1 cellular context compared by ENCODE assay signal in the genomic region with DNA sequence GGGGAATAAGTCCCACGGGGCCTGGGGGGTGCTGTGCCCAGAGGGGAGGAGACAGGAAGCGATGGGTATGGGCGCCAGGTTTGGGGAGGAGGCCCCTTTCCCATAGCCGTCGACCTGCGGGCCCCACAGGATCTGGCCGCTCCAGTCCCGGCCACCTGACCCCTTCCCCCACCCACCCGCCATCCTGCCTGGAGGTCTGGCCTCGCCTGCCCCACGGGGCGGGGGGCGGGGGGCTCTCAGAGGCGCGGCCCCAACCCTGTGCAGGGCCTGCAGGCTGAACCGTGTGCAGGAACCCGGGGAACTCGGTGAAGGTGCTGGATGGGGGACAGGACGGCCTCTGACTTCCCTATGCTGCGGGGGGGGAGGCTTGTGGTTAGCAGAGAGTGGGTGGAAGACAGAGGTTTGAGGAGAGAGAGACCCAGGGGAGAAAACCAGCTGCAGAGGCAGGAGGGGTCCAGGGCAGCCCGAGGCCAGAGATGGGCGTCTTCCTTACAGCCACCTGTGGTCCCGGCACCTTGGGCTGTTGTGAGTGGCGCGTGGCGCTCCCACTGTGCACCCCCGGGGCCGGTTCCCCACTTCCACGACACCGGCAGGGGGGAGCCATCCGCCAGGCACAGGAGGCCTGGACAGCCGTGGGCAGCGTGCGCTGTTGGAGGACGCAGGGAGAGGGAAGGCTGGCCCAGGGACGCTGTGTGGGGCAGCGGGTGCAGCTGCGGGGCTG.
TF ChIP-seq lines count a peak whose summit lies in the region.

No MANE protein-coding gene starts in this region.

TF ChIP-seq in K562, 482 proteins besides CTCF, POLR2A, EP300 and RAD21 (continued from another document):
- TF ChIP-seq, protein P1, sequence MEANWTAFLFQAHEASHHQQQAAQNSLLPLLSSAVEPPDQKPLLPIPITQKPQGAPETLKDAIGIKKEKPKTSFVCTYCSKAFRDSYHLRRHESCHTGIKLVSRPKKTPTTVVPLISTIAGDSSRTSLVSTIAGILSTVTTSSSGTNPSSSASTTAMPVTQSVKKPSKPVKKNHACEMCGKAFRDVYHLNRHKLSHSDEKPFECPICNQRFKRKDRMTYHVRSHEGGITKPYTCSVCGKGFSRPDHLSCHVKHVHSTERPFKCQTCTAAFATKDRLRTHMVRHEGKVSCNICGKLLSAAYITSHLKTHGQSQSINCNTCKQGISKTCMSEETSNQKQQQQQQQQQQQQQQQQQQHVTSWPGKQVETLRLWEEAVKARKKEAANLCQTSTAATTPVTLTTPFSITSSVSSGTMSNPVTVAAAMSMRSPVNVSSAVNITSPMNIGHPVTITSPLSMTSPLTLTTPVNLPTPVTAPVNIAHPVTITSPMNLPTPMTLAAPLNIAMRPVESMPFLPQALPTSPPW (CRISPR knock-in tag; IDR thresholded peaks at IDR 0.05): peak; percentile 86
- no peak for TF ChIP-seq MCM3 (IDR thresholded peaks at IDR 0.05)
- TF ChIP-seq RCOR1 (IDR thresholded peaks at IDR 0.05; ENCODE audit: borderline replicate concordance in 1 of 2, low read depth in 2 of 2, low read length in 2 of 2): peak in 1 of 2 experiments; percentile 83; a peak in 3 of 4 replicates
- no peak for TF ChIP-seq ELF4 (CRISPR knock-in tag; IDR thresholded peaks at IDR 0.05)
- no peak for TF ChIP-seq ESRRB (CRISPR knock-in tag; IDR thresholded peaks at IDR 0.05; ENCODE audit: borderline replicate concordance)
- TF ChIP-seq, protein P2, sequence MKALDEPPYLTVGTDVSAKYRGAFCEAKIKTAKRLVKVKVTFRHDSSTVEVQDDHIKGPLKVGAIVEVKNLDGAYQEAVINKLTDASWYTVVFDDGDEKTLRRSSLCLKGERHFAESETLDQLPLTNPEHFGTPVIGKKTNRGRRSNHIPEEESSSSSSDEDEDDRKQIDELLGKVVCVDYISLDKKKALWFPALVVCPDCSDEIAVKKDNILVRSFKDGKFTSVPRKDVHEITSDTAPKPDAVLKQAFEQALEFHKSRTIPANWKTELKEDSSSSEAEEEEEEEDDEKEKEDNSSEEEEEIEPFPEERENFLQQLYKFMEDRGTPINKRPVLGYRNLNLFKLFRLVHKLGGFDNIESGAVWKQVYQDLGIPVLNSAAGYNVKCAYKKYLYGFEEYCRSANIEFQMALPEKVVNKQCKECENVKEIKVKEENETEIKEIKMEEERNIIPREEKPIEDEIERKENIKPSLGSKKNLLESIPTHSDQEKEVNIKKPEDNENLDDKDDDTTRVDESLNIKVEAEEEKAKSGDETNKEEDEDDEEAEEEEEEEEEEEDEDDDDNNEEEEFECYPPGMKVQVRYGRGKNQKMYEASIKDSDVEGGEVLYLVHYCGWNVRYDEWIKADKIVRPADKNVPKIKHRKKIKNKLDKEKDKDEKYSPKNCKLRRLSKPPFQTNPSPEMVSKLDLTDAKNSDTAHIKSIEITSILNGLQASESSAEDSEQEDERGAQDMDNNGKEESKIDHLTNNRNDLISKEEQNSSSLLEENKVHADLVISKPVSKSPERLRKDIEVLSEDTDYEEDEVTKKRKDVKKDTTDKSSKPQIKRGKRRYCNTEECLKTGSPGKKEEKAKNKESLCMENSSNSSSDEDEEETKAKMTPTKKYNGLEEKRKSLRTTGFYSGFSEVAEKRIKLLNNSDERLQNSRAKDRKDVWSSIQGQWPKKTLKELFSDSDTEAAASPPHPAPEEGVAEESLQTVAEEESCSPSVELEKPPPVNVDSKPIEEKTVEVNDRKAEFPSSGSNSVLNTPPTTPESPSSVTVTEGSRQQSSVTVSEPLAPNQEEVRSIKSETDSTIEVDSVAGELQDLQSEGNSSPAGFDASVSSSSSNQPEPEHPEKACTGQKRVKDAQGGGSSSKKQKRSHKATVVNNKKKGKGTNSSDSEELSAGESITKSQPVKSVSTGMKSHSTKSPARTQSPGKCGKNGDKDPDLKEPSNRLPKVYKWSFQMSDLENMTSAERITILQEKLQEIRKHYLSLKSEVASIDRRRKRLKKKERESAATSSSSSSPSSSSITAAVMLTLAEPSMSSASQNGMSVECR (CRISPR knock-in tag; IDR thresholded peaks at IDR 0.05): no peak
- peak; percentile 96 for TF ChIP-seq EGR1 (conservative IDR thresholded peaks at IDR 0.05)
- 0 out of 4 replicates have a peak, but pooled peaks of 1 of the 2 experiments have one; percentile 6 for TF ChIP-seq TRIM24 (IDR thresholded peaks at IDR 0.05)
- TF ChIP-seq NFIX (CRISPR knock-in tag; IDR thresholded peaks at IDR 0.05; ENCODE audit: low read depth): no peak
- no peak for TF ChIP-seq TGIF2 (CRISPR knock-in tag; IDR thresholded peaks at IDR 0.05)
- no peak for TF ChIP-seq KLF10 (CRISPR knock-in tag; IDR thresholded peaks at IDR 0.05)
- TF ChIP-seq CHCHD3 (CRISPR knock-in tag; IDR thresholded peaks at IDR 0.05): no peak
- TF ChIP-seq CBFA2T3 (IDR thresholded peaks at IDR 0.05): peak; percentile 51; the same call in 1 of the 2 replicates
- TF ChIP-seq POLR3G (IDR thresholded peaks at IDR 0.05; ENCODE audit: extremely low read depth, insufficient read length, insufficient replicate concordance): no peak
- TF ChIP-seq, protein P3, sequence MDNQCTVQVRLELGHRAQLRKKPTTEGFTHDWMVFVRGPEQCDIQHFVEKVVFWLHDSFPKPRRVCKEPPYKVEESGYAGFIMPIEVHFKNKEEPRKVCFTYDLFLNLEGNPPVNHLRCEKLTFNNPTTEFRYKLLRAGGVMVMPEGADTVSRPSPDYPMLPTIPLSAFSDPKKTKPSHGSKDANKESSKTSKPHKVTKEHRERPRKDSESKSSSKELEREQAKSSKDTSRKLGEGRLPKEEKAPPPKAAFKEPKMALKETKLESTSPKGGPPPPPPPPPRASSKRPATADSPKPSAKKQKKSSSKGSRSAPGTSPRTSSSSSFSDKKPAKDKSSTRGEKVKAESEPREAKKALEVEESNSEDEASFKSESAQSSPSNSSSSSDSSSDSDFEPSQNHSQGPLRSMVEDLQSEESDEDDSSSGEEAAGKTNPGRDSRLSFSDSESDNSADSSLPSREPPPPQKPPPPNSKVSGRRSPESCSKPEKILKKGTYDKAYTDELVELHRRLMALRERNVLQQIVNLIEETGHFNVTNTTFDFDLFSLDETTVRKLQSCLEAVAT (IDR thresholded peaks at IDR 0.05): peak in 1 of 2 experiments; percentile 65; a peak in 2 of 4 replicates
- TF ChIP-seq, protein P4, sequence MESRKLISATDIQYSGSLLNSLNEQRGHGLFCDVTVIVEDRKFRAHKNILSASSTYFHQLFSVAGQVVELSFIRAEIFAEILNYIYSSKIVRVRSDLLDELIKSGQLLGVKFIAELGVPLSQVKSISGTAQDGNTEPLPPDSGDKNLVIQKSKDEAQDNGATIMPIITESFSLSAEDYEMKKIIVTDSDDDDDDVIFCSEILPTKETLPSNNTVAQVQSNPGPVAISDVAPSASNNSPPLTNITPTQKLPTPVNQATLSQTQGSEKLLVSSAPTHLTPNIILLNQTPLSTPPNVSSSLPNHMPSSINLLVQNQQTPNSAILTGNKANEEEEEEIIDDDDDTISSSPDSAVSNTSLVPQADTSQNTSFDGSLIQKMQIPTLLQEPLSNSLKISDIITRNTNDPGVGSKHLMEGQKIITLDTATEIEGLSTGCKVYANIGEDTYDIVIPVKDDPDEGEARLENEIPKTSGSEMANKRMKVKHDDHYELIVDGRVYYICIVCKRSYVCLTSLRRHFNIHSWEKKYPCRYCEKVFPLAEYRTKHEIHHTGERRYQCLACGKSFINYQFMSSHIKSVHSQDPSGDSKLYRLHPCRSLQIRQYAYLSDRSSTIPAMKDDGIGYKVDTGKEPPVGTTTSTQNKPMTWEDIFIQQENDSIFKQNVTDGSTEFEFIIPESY (CRISPR knock-in tag; IDR thresholded peaks at IDR 0.05): peak; percentile 76
- no peak for TF ChIP-seq ZBED1 (IDR thresholded peaks at IDR 0.05)
- TF ChIP-seq HDAC1 (IDR thresholded peaks at IDR 0.05): peak in 1 of 2 experiments; percentile 51; a peak in 1 of 4 replicates
- TF ChIP-seq KAT2B (IDR thresholded peaks at IDR 0.05; ENCODE audit: low read depth, low read length): no peak
- no peak for TF ChIP-seq TBP (optimal IDR thresholded peaks at IDR 0.05; ENCODE audit: low read depth, low read length)
- TF ChIP-seq KLF16 (IDR thresholded peaks at IDR 0.05): 0 out of 2 replicates have a peak, but pooled peaks have one; percentile 20
- TF ChIP-seq, protein P5, sequence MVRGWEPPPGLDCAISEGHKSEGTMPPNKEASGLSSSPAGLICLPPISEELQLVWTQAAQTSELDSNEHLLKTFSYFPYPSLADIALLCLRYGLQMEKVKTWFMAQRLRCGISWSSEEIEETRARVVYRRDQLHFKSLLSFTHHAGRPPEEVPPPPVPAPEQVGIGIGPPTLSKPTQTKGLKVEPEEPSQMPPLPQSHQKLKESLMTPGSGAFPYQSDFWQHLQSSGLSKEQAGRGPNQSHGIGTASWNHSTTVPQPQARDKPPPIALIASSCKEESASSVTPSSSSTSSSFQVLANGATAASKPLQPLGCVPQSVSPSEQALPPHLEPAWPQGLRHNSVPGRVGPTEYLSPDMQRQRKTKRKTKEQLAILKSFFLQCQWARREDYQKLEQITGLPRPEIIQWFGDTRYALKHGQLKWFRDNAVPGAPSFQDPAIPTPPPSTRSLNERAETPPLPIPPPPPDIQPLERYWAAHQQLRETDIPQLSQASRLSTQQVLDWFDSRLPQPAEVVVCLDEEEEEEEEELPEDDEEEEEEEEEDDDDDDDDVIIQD (CRISPR knock-in tag; IDR thresholded peaks at IDR 0.05): no peak
- TF ChIP-seq MCM7 (IDR thresholded peaks at IDR 0.05): no peak
- no peak for TF ChIP-seq TBL1XR1 (IDR thresholded peaks at IDR 0.05; ENCODE audit: low read length in 2 of 2)
- TF ChIP-seq PHF21A (IDR thresholded peaks at IDR 0.05; ENCODE audit: borderline replicate concordance, low read depth): 0 out of 2 replicates have a peak, but pooled peaks have one; percentile 22
- TF ChIP-seq, protein P6, sequence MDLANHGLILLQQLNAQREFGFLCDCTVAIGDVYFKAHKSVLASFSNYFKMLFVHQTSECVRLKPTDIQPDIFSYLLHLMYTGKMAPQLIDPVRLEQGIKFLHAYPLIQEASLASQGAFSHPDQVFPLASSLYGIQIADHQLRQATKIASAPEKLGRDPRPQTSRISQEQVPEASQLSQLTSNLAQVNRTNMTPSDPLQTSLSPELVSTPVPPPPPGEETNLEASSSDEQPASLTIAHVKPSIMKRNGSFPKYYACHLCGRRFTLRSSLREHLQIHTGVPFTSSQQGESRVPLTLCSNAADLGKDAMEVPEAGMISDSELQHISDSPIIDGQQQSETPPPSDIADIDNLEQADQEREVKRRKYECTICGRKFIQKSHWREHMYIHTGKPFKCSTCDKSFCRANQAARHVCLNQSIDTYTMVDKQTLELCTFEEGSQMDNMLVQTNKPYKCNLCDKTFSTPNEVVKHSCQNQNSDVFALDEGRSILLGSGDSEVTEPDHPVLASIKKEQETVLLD (IDR thresholded peaks at IDR 0.05): peak; percentile 35; the same call in 1 of the 2 replicates
- TF ChIP-seq NUFIP1 (IDR thresholded peaks at IDR 0.05; ENCODE audit: partially characterized antibody): no peak
- TF ChIP-seq TCFL5 (CRISPR knock-in tag; conservative IDR thresholded peaks at IDR 0.05): no peak
- TF ChIP-seq ZFP1 (CRISPR knock-in tag; IDR thresholded peaks at IDR 0.05): no peak
- 0 out of 2 replicates have a peak, but pooled peaks have one; percentile 56 for TF ChIP-seq SAFB (IDR thresholded peaks at IDR 0.05; ENCODE audit: borderline replicate concordance, low read depth, low read length)
- TF ChIP-seq CREB1 (IDR thresholded peaks at IDR 0.05): no peak
- TF ChIP-seq CREB1 (CRISPR knock-in tag; IDR thresholded peaks at IDR 0.05): no peak
- TF ChIP-seq, protein P7, sequence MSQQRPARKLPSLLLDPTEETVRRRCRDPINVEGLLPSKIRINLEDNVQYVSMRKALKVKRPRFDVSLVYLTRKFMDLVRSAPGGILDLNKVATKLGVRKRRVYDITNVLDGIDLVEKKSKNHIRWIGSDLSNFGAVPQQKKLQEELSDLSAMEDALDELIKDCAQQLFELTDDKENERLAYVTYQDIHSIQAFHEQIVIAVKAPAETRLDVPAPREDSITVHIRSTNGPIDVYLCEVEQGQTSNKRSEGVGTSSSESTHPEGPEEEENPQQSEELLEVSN (IDR thresholded peaks at IDR 0.05; ENCODE audit: borderline replicate concordance in 1 of 2, extremely low read depth in 1 of 2, insufficient read depth in 1 of 2, insufficient read length in 1 of 2, low read depth in 1 of 2, low read length in 1 of 2, poor library complexity in 1 of 2, severe bottlenecking in 1 of 2): peak in 1 of 2 experiments; percentile 21
- no peak for TF ChIP-seq ZNF778 (CRISPR knock-in tag; IDR thresholded peaks at IDR 0.05)
- TF ChIP-seq, protein P8, sequence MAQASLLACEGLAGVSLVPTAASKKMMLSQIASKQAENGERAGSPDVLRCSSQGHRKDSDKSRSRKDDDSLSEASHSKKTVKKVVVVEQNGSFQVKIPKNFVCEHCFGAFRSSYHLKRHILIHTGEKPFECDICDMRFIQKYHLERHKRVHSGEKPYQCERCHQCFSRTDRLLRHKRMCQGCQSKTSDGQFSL (CRISPR knock-in tag; IDR thresholded peaks at IDR 0.05): peak; percentile 82; the same call in 1 of the 2 replicates
- TF ChIP-seq, protein P8 (tag; IDR thresholded peaks at IDR 0.05): no peak
- no peak for TF ChIP-seq NR2C2 (CRISPR knock-in tag; IDR thresholded peaks at IDR 0.05)
- no peak for TF ChIP-seq NR2C2 (tag; IDR thresholded peaks at IDR 0.05)
